20 cellular contexts compared by ENCODE assay signal in genomic region chr2:8279506-8279905, GRCh38.
DNase-seq lines count a peak whose midpoint lies in the region; TF ChIP-seq lines count a peak whose summit lies in the region.
"Had no signal": no experiment of that assay in that cellular context is flagged by ENCODE, and none has a peak within 500 bp of the region (broad histone marks: within the 10 kb centered on the region; RNA-seq: fewer than 3 reads in every experiment).

No MANE protein-coding gene starts in this region.

- H3K9me3 Mint-ChIP-seq in T-helper 2 cell treated with Interferon-gamma antibody and Interleukin-4, amounts not matched to agents 5 μg/mL and 100 μg/mL, for 36 hours = no peaks in the 10 kb centered on the region
- no peaks in the 10 kb centered on the region for H3K9me3 Mint-ChIP-seq in immature natural killer cell
- H3K9me3 Mint-ChIP-seq in osteocyte (ENCODE audit: unreplicated experiment) = no peaks in the 10 kb centered on the region
- H3K9me3 Mint-ChIP-seq: GM23338 had no signal

- no peaks in the 10 kb centered on the region for H3K79me2 ChIP-seq in MM.1S (ENCODE audit: low read length)

- H4K20me1 ChIP-seq in MM.1S (ENCODE audit: insufficient read depth, low read length) = no peaks in the 10 kb centered on the region
- H4K20me1 ChIP-seq: BLaER1 treated with 17β-estradiol and CSF1 and Interleukin-3, amounts not matched to agents 10 nM and 100 nM had no signal

- H3K4me1 Mint-ChIP-seq in T-helper 2 cell treated with Interferon-gamma antibody and Interleukin-4, amounts not matched to agents 5 μg/mL and 100 μg/mL, for 36 hours (ENCODE audit: low read depth) = peaks cover 33% of the 10 kb centered on the region
- H3K4me1 Mint-ChIP-seq in immature natural killer cell = peaks cover 81 to 88% of the 10 kb centered on the region in 2 donors
- H3K4me1 Mint-ChIP-seq in osteocyte (ENCODE audit: unreplicated experiment) = no peaks in the 10 kb centered on the region

- H3K9me3 ChIP-seq in MM.1S (replicated peaks; ENCODE audit: insufficient read depth, low read length) = no peaks in the 10 kb centered on the region

- no peaks in the 10 kb centered on the region for H3K36me3 ChIP-seq in MM.1S (replicated peaks; ENCODE audit: insufficient read depth, low read length)
- H3K36me3 ChIP-seq: BLaER1 treated with 17β-estradiol and CSF1 and Interleukin-3, amounts not matched to agents 10 nM and 100 nM had no signal

- TF ChIP-seq CTCF in osteocyte (IDR thresholded peaks at IDR 0.05) = no peak
- no peak for TF ChIP-seq CTCF in MM.1S (IDR thresholded peaks at IDR 0.05; ENCODE audit: low read length)

- H3K27ac ChIP-seq in angular gyrus (ENCODE audit: low read depth, low read length) (peak overlapping the region; percentile 65), MM.1S (ENCODE audit: low read length) (no peak overlapping the region)
- H3K27ac ChIP-seq: 22Rv1; BLaER1 treated with 17β-estradiol and CSF1 and Interleukin-3, amounts not matched to agents 10 nM and 100 nM; RWPE1 had no signal

- H3K9me2 ChIP-seq in MM.1S (replicated peaks; ENCODE audit: insufficient read depth, low read length) = no peaks in the 10 kb centered on the region

- peak overlapping the region; percentile 27 for H3K4me3 Mint-ChIP-seq in T-helper 2 cell treated with Interferon-gamma antibody and Interleukin-4, amounts not matched to agents 5 μg/mL and 100 μg/mL, for 36 hours
- H3K4me3 Mint-ChIP-seq in immature natural killer cell (peak overlapping the region; percentile 93 to 100 (median 98)), osteocyte (ENCODE audit: unreplicated experiment) (no peak overlapping the region)
- H3K4me3 Mint-ChIP-seq: GM23338 had no signal

- H3K36me3 Mint-ChIP-seq in T-helper 2 cell treated with Interferon-gamma antibody and Interleukin-4, amounts not matched to agents 5 μg/mL and 100 μg/mL, for 36 hours (ENCODE audit: low read depth) = no peaks in the 10 kb centered on the region
- H3K36me3 Mint-ChIP-seq in immature natural killer cell (peaks cover 18 to 34% (median 25%) of the 10 kb centered on the region in 3 donors), osteocyte (ENCODE audit: unreplicated experiment) (no peaks in the 10 kb centered on the region)

- no peak overlapping the region for H3K9ac ChIP-seq in MM.1S (ENCODE audit: low read length)
- H3K9ac ChIP-seq: BLaER1 treated with 17β-estradiol and CSF1 and Interleukin-3, amounts not matched to agents 10 nM and 100 nM had no signal

- H3K27me3 Mint-ChIP-seq in T-helper 2 cell treated with Interferon-gamma antibody and Interleukin-4, amounts not matched to agents 5 μg/mL and 100 μg/mL, for 36 hours (ENCODE audit: low read depth) = peaks cover 12% of the 10 kb centered on the region
- H3K27me3 Mint-ChIP-seq in immature natural killer cell (ENCODE audit: low read depth in 3 of 3) = peaks cover 2 to 15% (median 12%) of the 10 kb centered on the region in 3 donors
- peaks cover 7% of the 10 kb centered on the region for H3K27me3 Mint-ChIP-seq in osteocyte (ENCODE audit: unreplicated experiment)

- H3F3A ChIP-seq in MM.1S (ENCODE audit: insufficient read depth, low read length) = peaks cover 13% of the 10 kb centered on the region

- H3K27ac Mint-ChIP-seq in T-helper 2 cell treated with Interferon-gamma antibody and Interleukin-4, amounts not matched to agents 5 μg/mL and 100 μg/mL, for 36 hours = no peak overlapping the region
- H3K27ac Mint-ChIP-seq in immature natural killer cell = peak overlapping the region; percentile 96 to 100 (median 98)
- no peak overlapping the region for H3K27ac Mint-ChIP-seq in osteocyte (ENCODE audit: unreplicated experiment)
- H3K27ac Mint-ChIP-seq: GM23338 had no signal

- peaks cover 17% of the 10 kb centered on the region for H3K27me3 ChIP-seq in MM.1S (replicated peaks; ENCODE audit: insufficient read depth, low read length)
- H3K27me3 ChIP-seq: BLaER1 treated with 17β-estradiol and CSF1 and Interleukin-3, amounts not matched to agents 10 nM and 100 nM had no signal

- H2AFZ ChIP-seq in MM.1S (ENCODE audit: low read length) = no peak overlapping the region

- H3K4me1 ChIP-seq in MM.1S (ENCODE audit: low read length) = peaks cover 11% of the 10 kb centered on the region

- DNase-seq in T-helper 2 cell treated with Interferon-gamma antibody and Interleukin-4, amounts not matched to agents 5 μg/mL and 100 μg/mL, for 36 hours (ENCODE audit: low spot score) = no peak
- DNase-seq in T-helper 2 cell (no peak), immature natural killer cell (no peak), osteocyte (ENCODE audit: extremely low spot score, unreplicated experiment) (peak; percentile 66), MM.1S (no peak), inferior parietal cortex (ENCODE audit: extremely low spot score) (no peak)
- DNase-seq in stimulated activated CD4-positive, alpha-beta T cell treated with anti-CD3 and anti-CD28 coated beads, Interleukin-4, amount 100 ng/mL, for 4 hours = no peak
- DNase-seq: KBM-7, NCI-H1092, NCI-H1436, NCI-H187 treated with DMSO at 0.1 percent for 48 hours, NCI-H2227 treated with DMSO at 0.1 percent for 48 hours, NCI-H510A treated with DMSO at 0.1 percent for 48 hours, NCI-H748 treated with DMSO at 0.1 percent for 48 hours, SHP77 treated with DMSO at 0.1 percent for 48 hours had no signal

- H3K4me2 ChIP-seq in MM.1S (ENCODE audit: low read depth, low read length) = no peak overlapping the region
- H3K4me2 ChIP-seq: BLaER1 treated with 17β-estradiol and CSF1 and Interleukin-3, amounts not matched to agents 10 nM and 100 nM; GM23338 had no signal

- H3K4me3 ChIP-seq in MM.1S (ENCODE audit: low read length) = no peak overlapping the region
- H3K4me3 ChIP-seq: BLaER1 treated with 17β-estradiol and CSF1 and Interleukin-3, amounts not matched to agents 10 nM and 100 nM; GM23338 had no signal

Comparison
In these comparisons a context has a peak if more than half of its experiments do, and no peak if none do; other contexts are left out.
1. H3K27ac Mint-ChIP-seq: peak in immature natural killer cell (6 of 6); none in T-helper 2 cell treated with Interferon-gamma antibody and Interleukin-4, amounts not matched to agents 5 μg/mL and 100 μg/mL, for 36 hours (single experiment) and osteocyte (single experiment).